Comparison of ENCODE assay signal across 8 cellular contexts in genomic region chr12:2682301-2683282, GRCh38.
A peak's percentile ranks its signal among the peaks of the same experiment; 100 is the strongest.
DNase-seq lines count a peak whose midpoint lies in the region; ATAC-seq, FAIRE-seq and TF ChIP-seq lines count a peak whose summit lies in the region.

No MANE protein-coding gene starts in this region.

- H3K36me3 Mint-ChIP-seq in nephron (ENCODE audit: low read depth) = peaks cover 9% of the 10 kb centered on the region

- H3K9me3 Mint-ChIP-seq in nephron = no peaks in the 10 kb centered on the region

- peak overlapping the region; percentile 6 to 60 (median 25) for H3K27ac Mint-ChIP-seq in nephron

- peak; percentile 47 for DNase-seq in activated T-cell treated with anti-CD3 and anti-CD28 coated beads, Interleukin-2, amount 50 U/mL, for 1 hour
- DNase-seq in activated T-cell treated with anti-CD3 and anti-CD28 coated beads for 4 hours (no peak), NCI-H1105 treated with DMSO at 0.1 percent for 48 hours (lab: John Stamatoyannopoulos, UW) (peak; percentile 44), epithelial cell of esophagus (ENCODE audit: low read depth) (peak; percentile 4), GM19239 (ENCODE audit: insufficient read length, low spot score) (no peak)

- no peaks in the 10 kb centered on the region for H3K27me3 Mint-ChIP-seq in nephron (ENCODE audit: low read depth)

- ATAC-seq in GM21526 (IDR thresholded peaks at IDR 0.05; ENCODE audit: low FRiP score, unreplicated experiment) = no peak

- peak; percentile 17; the same call in 1 of the 2 replicates for TF ChIP-seq CTCF in WI38 (IDR thresholded peaks at IDR 0.05; ENCODE audit: low read depth, low read length)
- peak; percentile 42 for TF ChIP-seq CTCF in epithelial cell of esophagus (IDR thresholded peaks at IDR 0.05; ENCODE audit: insufficient read depth, low read depth, low read length, missing control alignments)
- peak; percentile 42 to 53 (median 51) for TF ChIP-seq CTCF in nephron (IDR thresholded peaks at IDR 0.05; ENCODE audit: unreplicated experiment in 3 of 3)

- H3K4me3 Mint-ChIP-seq in nephron = no peak overlapping the region

- H3K4me1 Mint-ChIP-seq in nephron = peaks cover 5% of the 10 kb centered on the region

- FAIRE-seq in GM19239 (lab: Jason Lieb, UNC) = no peak

- H3K4me3 ChIP-seq in WI38 (ENCODE audit: low read depth, low read length) = no peak overlapping the region
- H3K4me3 ChIP-seq in epithelial cell of esophagus (ENCODE audit: low read length) = no peak overlapping the region

Comparison
In these comparisons a context has a peak if more than half of its experiments do, and no peak if none do; other contexts are left out.
1. DNase-seq: peak in activated T-cell treated with anti-CD3 and anti-CD28 coated beads, Interleukin-2, amount 50 U/mL, for 1 hour (single experiment), NCI-H1105 treated with DMSO at 0.1 percent for 48 hours (single experiment) and epithelial cell of esophagus (single experiment); none in activated T-cell treated with anti-CD3 and anti-CD28 coated beads for 4 hours (single experiment) and GM19239 (single experiment).
2. Peak in every context shown above with its lines, with median percentiles within 50 percentile points of each other: CTCF ChIP-seq.